Comparison of ENCODE assay signal across 13 cellular contexts in genomic region chr18:54742120-54742519, GRCh38.
"Had no signal": no experiment of that assay in that cellular context is flagged by ENCODE, and none has a peak within 500 bp of the region (broad histone marks: within the 10 kb centered on the region; RNA-seq: fewer than 3 reads in every experiment).

No MANE protein-coding gene starts in this region.

- FAIRE-seq: pancreas had no signal

- H3K27ac ChIP-seq: ascending aorta, left lung, pancreas, thoracic aorta had no signal

- H3K4me3 ChIP-seq: ascending aorta, left lung, pancreas, thoracic aorta had no signal

- H3K9me3 ChIP-seq: ascending aorta, left lung, pancreas, thoracic aorta had no signal

- H3K36me3 ChIP-seq: ascending aorta, left lung, pancreas, thoracic aorta had no signal

- H3K27me3 ChIP-seq: ascending aorta, left lung, pancreas had no signal

- DNase-seq: activated CD4-positive, alpha-beta memory T cell treated with anti-CD3 and anti-CD28 coated beads for 36 hours; activated naive CD8-positive, alpha-beta T cell treated with anti-CD3 and anti-CD28 coated beads, Interleukin-2, amount 10 ng/mL, durations not matched to agents 7 days and 5 days; activated T-cell treated with anti-CD3 and anti-CD28 coated beads, Interleukin-2, amount 50 U/mL, for 48 hours; central memory CD4-positive, alpha-beta T cell; foreskin melanocyte; islet precursor cell; stimulated activated CD4-positive, alpha-beta T cell treated with anti-CD3 and anti-CD28 coated beads, Interleukin-4, amount 100 ng/mL, for 1 hour; stimulated activated CD8-positive, alpha-beta memory T cell treated with anti-CD3 and anti-CD28 coated beads, Interleukin-4, amount 100 ng/mL, for 48 hours; T-helper 9 cell had no signal

- H3K4me1 ChIP-seq: ascending aorta, left lung had no signal
